In genomic region chr6:13450628-13451027, GRCh38 we compare ENCODE assay signal across 18 cellular contexts. TPM values are rescaled to one million over a fixed set of nuclear protein-coding genes. Genes with fewer than 3 reads are reported as not detected.
DNase-seq lines count a peak whose midpoint lies in the region; ATAC-seq and TF ChIP-seq lines count a peak whose summit lies in the region.
"Had no signal": no experiment of that assay in that cellular context is flagged by ENCODE, and none has a peak within 500 bp of the region (broad histone marks: within the 10 kb centered on the region; RNA-seq: fewer than 3 reads in every experiment).

No MANE protein-coding gene starts in this region.

- TF ChIP-seq POLR2A in gastroesophageal sphincter (IDR thresholded peaks at IDR 0.05): no peak

- no peaks in the 10 kb centered on the region for H3K27me3 Mint-ChIP-seq in activated naive CD4-positive, alpha-beta T cell treated with anti-CD3 and anti-CD28 coated beads for 36 hours (ENCODE audit: low read depth)

- ATAC-seq in gastroesophageal sphincter: no peak
- no peak for ATAC-seq in HG02884 (IDR thresholded peaks at IDR 0.05; ENCODE audit: unreplicated experiment)
- ATAC-seq: A549 had no signal

- no peaks in the 10 kb centered on the region; the same call in 1 of the 2 replicates for H3K9me3 ChIP-seq in AG04450 (ENCODE audit: control insufficient read depth, insufficient read depth, low read length)
- no peaks in the 10 kb centered on the region for H3K9me3 ChIP-seq in gastroesophageal sphincter
- H3K9me3 ChIP-seq in OCI-LY7 (ENCODE audit: low read length): 0 out of 2 replicates have a peak, but pooled peaks cover 7% of the 10 kb centered on the region
- H3K9me3 ChIP-seq: A549 had no signal

- WGBS in gastroesophageal sphincter (ENCODE audit: low coverage in 1 of 2), 2 donors: 29 to 48% methylated on average over 4 of the region's 6 CpGs

- POLR2A ChIA-PET in AG04450 (lab: Yijun Ruan, JAX) (no interaction called here), OCI-LY7 (lab: Charles Lee) (interaction anchor here (0.5 to 0.6 kb wide), 3 partner anchors 81 to 283 kb away, joined by 3 to 6 read pairs (median 3); no protein-coding TSS in a partner anchor)

- CTCF ChIA-PET in AG04450 (lab: Charles Lee) (no interaction called here), OCI-LY7 (lab: Charles Lee; ENCODE audit: unreplicated experiment) (no interaction called here)
- CTCF ChIA-PET in activated naive CD4-positive, alpha-beta T cell treated with anti-CD3 and anti-CD28 coated beads for 36 hours (lab: Charles Lee): no interaction called here

- H3K36me3 Mint-ChIP-seq in activated naive CD4-positive, alpha-beta T cell treated with anti-CD3 and anti-CD28 coated beads for 36 hours (ENCODE audit: low read depth): no peaks in the 10 kb centered on the region

- H3K9me2 ChIP-seq in OCI-LY7 (ENCODE audit: insufficient read depth, low read length): no peaks in the 10 kb centered on the region

- peaks cover 11% of the 10 kb centered on the region; the same call in 1 of the 2 replicates for H3K79me2 ChIP-seq in OCI-LY7 (ENCODE audit: insufficient read depth, low read depth, low read length)

- H4K20me1 ChIP-seq in OCI-LY7 (ENCODE audit: insufficient read depth, low read length): no peaks in the 10 kb centered on the region

- H3K4me3 ChIP-seq in AG04450 (ENCODE audit: low read depth, low read length) (no peak overlapping the region), coronary artery (no peak overlapping the region), gastroesophageal sphincter (no peak overlapping the region), rectal smooth muscle tissue (ENCODE audit: low read length) (no peak overlapping the region), OCI-LY7 (ENCODE audit: low read depth, low read length, poor library complexity, severe bottlenecking) (no peak overlapping the region)
- H3K4me3 ChIP-seq: A549 had no signal

- intact Hi-C loops in activated naive CD4-positive, alpha-beta T cell treated with anti-CD3 and anti-CD28 coated beads for 36 hours (cut with micrococcal nuclease): loop anchor here (5.0 kb wide), 2 partner anchors 77 to 262 kb away; partner anchors contain the start of gene RANBP9
- intact Hi-C loops in OCI-LY7 (cut with micrococcal nuclease; ENCODE audit: unreplicated experiment): no loop called here

- H3K4me1 Mint-ChIP-seq in activated naive CD4-positive, alpha-beta T cell treated with anti-CD3 and anti-CD28 coated beads for 36 hours (ENCODE audit: low read depth): peaks cover 41% of the 10 kb centered on the region

- H3K4me1 ChIP-seq in gastroesophageal sphincter (peaks cover 16 to 98% (median 31%) of the 10 kb centered on the region in 3 donors), rectal smooth muscle tissue (ENCODE audit: control insufficient read depth, insufficient read depth, low read length) (peaks cover 39% of the 10 kb centered on the region), OCI-LY7 (ENCODE audit: insufficient read depth, low read length, poor library complexity, severe bottlenecking) (peaks cover 28% of the 10 kb centered on the region)

- no peak overlapping the region for H3K4me2 ChIP-seq in OCI-LY7 (ENCODE audit: low read length)
- H3K4me2 ChIP-seq: A549 had no signal

- H3K27ac Mint-ChIP-seq in activated naive CD4-positive, alpha-beta T cell treated with anti-CD3 and anti-CD28 coated beads for 36 hours: no peak overlapping the region

- H3K27me3 ChIP-seq in AG04450 (ENCODE audit: control insufficient read depth, insufficient read depth, low read length) (no peaks in the 10 kb centered on the region), gastroesophageal sphincter (no peaks in the 10 kb centered on the region), rectal smooth muscle tissue (ENCODE audit: control insufficient read depth, insufficient read depth, low read length) (no peaks in the 10 kb centered on the region)

- H3K36me3 ChIP-seq in gastroesophageal sphincter (peaks cover 0 to 4% of the 10 kb centered on the region in 2 donors), rectal smooth muscle tissue (ENCODE audit: control insufficient read depth, insufficient read depth, low read length) (no peaks in the 10 kb centered on the region), OCI-LY7 (ENCODE audit: insufficient read depth, low read length) (peaks cover 42% of the 10 kb centered on the region)

- H3K9ac ChIP-seq in rectal smooth muscle tissue (ENCODE audit: low read length): no peak overlapping the region

- H3K4me3 Mint-ChIP-seq in activated naive CD4-positive, alpha-beta T cell treated with anti-CD3 and anti-CD28 coated beads for 36 hours: no peak overlapping the region

- no TSS peak for BruUV-seq in OCI-LY7 (replicated peaks; lab: Mats Ljungman, UMichigan)

- DNase-seq in AG04450 (ENCODE audit: low read depth, low spot score): no peak
- peak; percentile 31 for DNase-seq in coronary artery (ENCODE audit: low spot score)
- DNase-seq in activated naive CD4-positive, alpha-beta T cell treated with anti-CD3 and anti-CD28 coated beads for 36 hours: no peak
- DNase-seq in NCI-H1436 (lab: John Stamatoyannopoulos, UW): no peak
- no peak for DNase-seq in OCI-LY7 (ENCODE audit: low spot score)
- DNase-seq: C1 segment of cervical spinal cord, DND-41, H7, Karpas-422, MM.1S, NCI-H1092 treated with DMSO at 0.1 percent for 48 hours, NCI-H1694, NCI-H524, Right ventricle myocardium superior had no signal

- H3K27ac ChIP-seq in AG04450 (ENCODE audit: low read depth, low read length) (peak overlapping the region; percentile 21), coronary artery (peak overlapping the region; percentile 15 to 60), gastroesophageal sphincter (peak overlapping the region in 3 of 4 donors; percentile 53 to 84 (median 79)), rectal smooth muscle tissue (ENCODE audit: low read depth, low read length) (peak overlapping the region; percentile 75), OCI-LY7 (ENCODE audit: low read depth, low read length, poor library complexity, severe bottlenecking) (no peak overlapping the region)
- H3K27ac ChIP-seq: A549 had no signal

- no peak overlapping the region for H2AFZ ChIP-seq in OCI-LY7 (ENCODE audit: low read length)

- H3K9me3 Mint-ChIP-seq in activated naive CD4-positive, alpha-beta T cell treated with anti-CD3 and anti-CD28 coated beads for 36 hours: peaks cover 3% of the 10 kb centered on the region

- TF ChIP-seq CTCF in AG04450 (IDR thresholded peaks at IDR 0.05; ENCODE audit: low read depth, low read length) (no peak), coronary artery (IDR thresholded peaks at IDR 0.05) (no peak), gastroesophageal sphincter (IDR thresholded peaks at IDR 0.05) (no peak), OCI-LY7 (conservative IDR thresholded peaks at IDR 0.05; ENCODE audit: low read length) (no peak)

- no peak for TF ChIP-seq EP300 in gastroesophageal sphincter (IDR thresholded peaks at IDR 0.05)

RNA-seq across cellular contexts. Expression of gene GFOD1, which starts 36.8 kb away (rescaled TPM):
- 2.7 and 3.0 TPM in 2 replicates for polyA plus RNA-seq in AG04450 (2011; rRNA removed)
- 5.3 and 6.4 TPM in 2 replicates for polyA minus RNA-seq in AG04450 (2011; rRNA and poly(A)+ RNA removed)
- total RNA-seq in gastroesophageal sphincter: 10 to 100 TPM; 18.3 to 49.1 (median 29.0) TPM
- 1 to 10 TPM; 3.7 to 4.2 TPM for total RNA-seq in activated naive CD4-positive, alpha-beta T cell treated with anti-CD3 and anti-CD28 coated beads for 36 hours
- 19.7 and 22.6 TPM in 2 replicates for total RNA-seq in OCI-LY7 (2014; rRNA removed; shearing (Covaris generic))
- 34.4 and 35.0 TPM in 2 replicates for total RNA-seq in OCI-LY7 (2022)
